ENCODE assay signal across 12 cellular contexts in genomic region chr22:19875531-19876313, GRCh38. TPM values are rescaled to one million over a fixed set of nuclear protein-coding genes. Genes with fewer than 3 reads are reported as not detected.
DNase-seq lines count a peak whose midpoint lies in the region; ATAC-seq and TF ChIP-seq lines count a peak whose summit lies in the region.
"Had no signal": no experiment of that assay in that cellular context is flagged by ENCODE, and none has a peak within 500 bp of the region (broad histone marks: within the 10 kb centered on the region; RNA-seq: fewer than 3 reads in every experiment).

No MANE protein-coding gene starts in this region.

- ATAC-seq in left lobe of liver (no peak), foreskin keratinocyte (no peak)

- no peak overlapping the region for H3K27ac Mint-ChIP-seq in type B pancreatic cell
- H3K27ac Mint-ChIP-seq: immature natural killer cell had no signal

- no peaks in the 10 kb centered on the region for H3K9me3 Mint-ChIP-seq in type B pancreatic cell
- H3K9me3 Mint-ChIP-seq: activated T-cell treated with anti-CD3 and anti-CD28 coated beads, Interleukin-2, amount 50 U/mL, for 4 hours; immature natural killer cell had no signal

- H3K27ac ChIP-seq in foreskin keratinocyte: no peak overlapping the region

- no peaks in the 10 kb centered on the region for H3K36me3 Mint-ChIP-seq in type B pancreatic cell
- H3K36me3 Mint-ChIP-seq: immature natural killer cell had no signal

- in situ Hi-C loops in astrocyte of the spinal cord (cut with HindIII; ENCODE audit: low sequenced_read_pairs): no loop called here

- DNase-seq in activated effector memory CD4-positive, alpha-beta T cell treated with anti-CD3 and anti-CD28 coated beads, Interleukin-2, amount 50 U/mL, for 16 hours: peak; percentile 53
- no peak for DNase-seq in activated effector memory CD4-positive, alpha-beta T cell treated with Interleukin-2 at 50 U/mL for 16 hours
- DNase-seq in astrocyte of the spinal cord (ENCODE audit: low read depth, low spot score) (peak; percentile 13), left lobe of liver (ENCODE audit: low spot score) (peak; percentile 46), type B pancreatic cell (ENCODE audit: extremely low spot score, unreplicated experiment) (peak; percentile 68), NCI-H524 treated with DMSO at 0.1 percent for 48 hours (lab: John Stamatoyannopoulos, UW) (no peak), foreskin keratinocyte (no peak), OCI-M2 (lab: John Stamatoyannopoulos, UW; ENCODE audit: unreplicated experiment) (no peak)
- DNase-seq: activated T-cell treated with anti-CD3 and anti-CD28 coated beads, Interleukin-2, amount 50 U/mL, for 4 hours; DMS79; immature natural killer cell; stimulated activated CD4-positive, alpha-beta T cell treated with anti-CD3 and anti-CD28 coated beads, Interleukin-12 subunit alpha, Interleukin-12 subunit beta, amount 100 ng/mL, for 4 hours had no signal

- no peaks in the 10 kb centered on the region for H3K27me3 ChIP-seq in foreskin keratinocyte

- H3K4me3 Mint-ChIP-seq in type B pancreatic cell: no peak overlapping the region
- H3K4me3 Mint-ChIP-seq: activated T-cell treated with anti-CD3 and anti-CD28 coated beads, Interleukin-2, amount 50 U/mL, for 4 hours; immature natural killer cell had no signal

- TF ChIP-seq CTCF in astrocyte of the spinal cord (IDR thresholded peaks at IDR 0.05; ENCODE audit: low read depth, low read length): no peak
- TF ChIP-seq CTCF in type B pancreatic cell (conservative IDR thresholded peaks at IDR 0.05): no peak
- TF ChIP-seq CTCF in foreskin keratinocyte (conservative IDR thresholded peaks at IDR 0.05): no peak

- peaks cover under 1% of the 10 kb centered on the region for H3K27me3 Mint-ChIP-seq in type B pancreatic cell

- peaks cover 9% of the 10 kb centered on the region for H3K4me1 Mint-ChIP-seq in type B pancreatic cell (ENCODE audit: unreplicated experiment)
- H3K4me1 Mint-ChIP-seq: immature natural killer cell had no signal

- H3K4me1 ChIP-seq in foreskin keratinocyte: peaks cover 13% of the 10 kb centered on the region

- no peak overlapping the region for H3K4me3 ChIP-seq in astrocyte of the spinal cord (ENCODE audit: low read depth, low read length)

RNA-seq across cellular contexts. Expression of gene GNB1L, which starts 21.0 kb away (rescaled TPM):
- total RNA-seq in left lobe of liver (4.3 TPM), type B pancreatic cell (ENCODE audit: low replicate concordance) (7.5 and 7.7 TPM in 2 replicates), foreskin keratinocyte (8.2 and 12.2 TPM in 2 replicates)
- polyA plus RNA-seq in foreskin keratinocyte: 14.8 and 16.4 TPM in 2 replicates

RNA-seq across cellular contexts. Expression of gene RTL10, which starts 21.0 kb away (rescaled TPM):
- 9.4 TPM for total RNA-seq in left lobe of liver
- 28.8 and 39.1 TPM in 2 replicates for total RNA-seq in type B pancreatic cell (ENCODE audit: low replicate concordance)
- 21.9 and 24.7 TPM in 2 replicates for total RNA-seq in foreskin keratinocyte
- 18.0 and 18.1 TPM in 2 replicates for polyA plus RNA-seq in foreskin keratinocyte

Comparison
In these comparisons a context has a peak if more than half of its experiments do, and no peak if none do; other contexts are left out.
1. DNase-seq: peak in activated effector memory CD4-positive, alpha-beta T cell treated with anti-CD3 and anti-CD28 coated beads, Interleukin-2, amount 50 U/mL, for 16 hours (single experiment), astrocyte of the spinal cord (single experiment), left lobe of liver (single experiment) and type B pancreatic cell (single experiment); none in activated effector memory CD4-positive, alpha-beta T cell treated with Interleukin-2 at 50 U/mL for 16 hours (single experiment), NCI-H524 treated with DMSO at 0.1 percent for 48 hours (single experiment), foreskin keratinocyte (0 of 2) and OCI-M2 (single experiment).